8 cellular contexts compared by ENCODE assay signal in genomic region chr16:58661199-58661830, GRCh38. TPM values are rescaled to one million over a fixed set of nuclear protein-coding genes. Genes with fewer than 3 reads are reported as not detected.
DNase-seq lines count a peak whose midpoint lies in the region; ATAC-seq, FAIRE-seq and TF ChIP-seq lines count a peak whose summit lies in the region.

No MANE protein-coding gene starts in this region.

- H3K9ac ChIP-seq in neuronal stem cell (ENCODE audit: low read depth, low read length, poor library complexity) = no peak overlapping the region

- peaks cover 3% of the 10 kb centered on the region; the same call in 1 of the 3 replicates for H3K4me1 ChIP-seq in A549
- H3K4me1 ChIP-seq in neuronal stem cell (ENCODE audit: control insufficient read depth in 2 of 2, insufficient read depth in 1 of 2, low read depth in 1 of 2, low read length in 2 of 2) = peaks cover 0 to 5% of the 10 kb centered on the region in 2 donors
- H3K4me1 ChIP-seq in effector memory CD4-positive, alpha-beta T cell (ENCODE audit: control insufficient read depth, insufficient read depth, low read length, poor library complexity, severe bottlenecking) = no peaks in the 10 kb centered on the region

- peak; percentile 87 to 94 for DNase-seq in A549 (ENCODE audit: low read depth in 1 of 2, low spot score in 1 of 2)
- DNase-seq in GM04503 (ENCODE audit: low read depth) = peak; percentile 62
- peak; percentile 49 for DNase-seq in NCI-H1105 treated with DMSO at 0.1 percent for 48 hours (lab: John Stamatoyannopoulos, UW)
- DNase-seq in SW480 (ENCODE audit: low spot score) = peak; percentile 78
- peak; percentile 78 for DNase-seq in fibroblast of the conjunctiva (ENCODE audit: low read depth)
- peak; percentile 58 for DNase-seq in neuronal stem cell (ENCODE audit: low spot score)
- no peak for DNase-seq in effector memory CD4-positive, alpha-beta T cell

- no peak overlapping the region for H3K14ac ChIP-seq in neuronal stem cell (ENCODE audit: low read length)

- no peak overlapping the region for H4K8ac ChIP-seq in neuronal stem cell (ENCODE audit: low read depth, low read length)

- H3K4ac ChIP-seq in neuronal stem cell (ENCODE audit: low read length) = no peak overlapping the region

- H2AFZ ChIP-seq in neuronal stem cell (ENCODE audit: low read length) = peak overlapping the region; percentile 18

- H3K4me3 ChIP-seq in A549 (no peak overlapping the region), neuronal stem cell (ENCODE audit: low read length in 2 of 2) (no peak overlapping the region)
- H3K4me3 ChIP-seq in effector memory CD4-positive, alpha-beta T cell (ENCODE audit: insufficient read depth, low read depth, low read length, poor library complexity, severe bottlenecking) = no peak overlapping the region

- H3K36me3 ChIP-seq in neuronal stem cell (replicated peaks in 1 of 2; ENCODE audit: control insufficient read depth in 2 of 2, insufficient read depth in 2 of 2, low read length in 2 of 2) = peaks cover 0 to under 1% of the 10 kb centered on the region in 2 donors
- no peaks in the 10 kb centered on the region for H3K36me3 ChIP-seq in effector memory CD4-positive, alpha-beta T cell (ENCODE audit: control insufficient read depth, insufficient read depth, low read length)

- no peak overlapping the region for H2BK12ac ChIP-seq in neuronal stem cell (ENCODE audit: low read length)

- POLR2A ChIA-PET in A549 (lab: Yijun Ruan, JAX) = interaction anchor here (0.6 to 1.0 kb wide), 7 partner anchors 8 to 152 kb away, joined by 3 to 4 read pairs (median 3); partner anchors contain the start of genes CNOT1 and SLC38A7

- peak; percentile 90 for FAIRE-seq in A549 (lab: Jason Lieb, UNC)

- no peak overlapping the region for H2AK5ac ChIP-seq in neuronal stem cell (ENCODE audit: low read depth, low read length)

- no peak overlapping the region for H4K91ac ChIP-seq in neuronal stem cell (ENCODE audit: low read depth, low read length, poor library complexity)

- no peak overlapping the region for H2BK120ac ChIP-seq in neuronal stem cell (ENCODE audit: low read depth, low read length)

- ATAC-seq in A549 (peak; percentile 96 to 98), HG02642 (IDR thresholded peaks at IDR 0.05; ENCODE audit: poor library complexity, unreplicated experiment) (peak; percentile 80)

- H3K18ac ChIP-seq in neuronal stem cell (ENCODE audit: low read length) = no peak overlapping the region

- no peak overlapping the region for H3K27ac ChIP-seq in A549
- H3K27ac ChIP-seq in neuronal stem cell (replicated peaks; ENCODE audit: low read length) = no peak overlapping the region
- no peak overlapping the region for H3K27ac ChIP-seq in effector memory CD4-positive, alpha-beta T cell (ENCODE audit: insufficient read depth, low read length, poor library complexity, severe bottlenecking)

- no peak for TF ChIP-seq EP300 in A549 (IDR thresholded peaks at IDR 0.05)

- H2BK15ac ChIP-seq in neuronal stem cell (ENCODE audit: low read length) = no peak overlapping the region

- no peaks in the 10 kb centered on the region for H3K27me3 ChIP-seq in neuronal stem cell (ENCODE audit: control insufficient read depth in 3 of 3, insufficient read depth in 3 of 3, low read depth in 1 of 3, low read length in 3 of 3)
- no peaks in the 10 kb centered on the region for H3K27me3 ChIP-seq in effector memory CD4-positive, alpha-beta T cell (replicated peaks; ENCODE audit: control insufficient read depth, insufficient read depth, low read length, poor library complexity, severe bottlenecking)

- 18% methylated on average over 12 of the region's 12 CpGs for WGBS in A549 (ENCODE audit: missing lambda C conversion rate)
- WGBS in neuronal stem cell (ENCODE audit: extremely low coverage in 2 of 2, insufficient read length in 2 of 2, insufficient replicate concordance in 1 of 2), 2 donors = no CpG with 5 or more reads among the region's 12 CpGs

- H2BK5ac ChIP-seq in neuronal stem cell (ENCODE audit: low read length) = no peak overlapping the region

- peak; percentile 88 to 92 for TF ChIP-seq RAD21 in A549 (conservative IDR thresholded peaks at IDR 0.05 in 1 of 2, IDR thresholded peaks at IDR 0.05 in 1 of 2)

- H3K79me1 ChIP-seq in neuronal stem cell (ENCODE audit: low read depth, low read length) = no peaks in the 10 kb centered on the region

- CTCF ChIA-PET in A549 (lab: Yijun Ruan, JAX) = interaction anchor here (0.6 to 11.6 kb wide), 44 partner anchors 10 to 934 kb away, joined by 3 to 110 read pairs (median 4); partner anchors contain the start of genes NDRG4 and SLC38A7

- no peak overlapping the region for H3K4me2 ChIP-seq in A549
- H3K4me2 ChIP-seq in neuronal stem cell (ENCODE audit: insufficient read depth, low read length, poor library complexity, severe bottlenecking) = no peak overlapping the region

- TF ChIP-seq CTCF in A549 (IDR thresholded peaks at IDR 0.05) = peak; percentile 87

- no peak overlapping the region for H3K23ac ChIP-seq in neuronal stem cell (ENCODE audit: low read depth, low read length, poor library complexity)

- TF ChIP-seq POLR2A in A549 (IDR thresholded peaks at IDR 0.05; ENCODE audit: low read length) = no peak

- H3K9me3 ChIP-seq in A549 = no peaks in the 10 kb centered on the region
- no peaks in the 10 kb centered on the region for H3K9me3 ChIP-seq in neuronal stem cell (replicated peaks in 1 of 2; ENCODE audit: control insufficient read depth in 2 of 2, insufficient read depth in 1 of 2, low read depth in 1 of 2, low read length in 2 of 2)
- no peaks in the 10 kb centered on the region for H3K9me3 ChIP-seq in effector memory CD4-positive, alpha-beta T cell (ENCODE audit: control insufficient read depth, low read length)

TF ChIP-seq in A549, 52 proteins besides CTCF, POLR2A, EP300 and RAD21:
- TF ChIP-seq EHF (CRISPR knock-in tag; IDR thresholded peaks at IDR 0.05) = no peak
- TF ChIP-seq HOXB5 (CRISPR knock-in tag; IDR thresholded peaks at IDR 0.05) = no peak
- peak; percentile 65 for TF ChIP-seq SMC3 (IDR thresholded peaks at IDR 0.05)
- no peak for TF ChIP-seq HOXB13 (CRISPR knock-in tag; IDR thresholded peaks at IDR 0.05; ENCODE audit: low read depth)
- no peak for TF ChIP-seq NPAS2 (CRISPR knock-in tag; IDR thresholded peaks at IDR 0.05; ENCODE audit: borderline replicate concordance)
- TF ChIP-seq TP53 (CRISPR knock-in tag; IDR thresholded peaks at IDR 0.05) = no peak
- TF ChIP-seq BCL3 (IDR thresholded peaks at IDR 0.05) = no peak
- no peak for TF ChIP-seq HOXA7 (CRISPR knock-in tag; IDR thresholded peaks at IDR 0.05)
- TF ChIP-seq RCOR1 (IDR thresholded peaks at IDR 0.05; ENCODE audit: low read depth, low read length) = 0 out of 2 replicates have a peak, but pooled peaks have one; percentile 14
- no peak for TF ChIP-seq ZC3H11A (IDR thresholded peaks at IDR 0.05)
- no peak for TF ChIP-seq CEBPB (IDR thresholded peaks at IDR 0.05)
- TF ChIP-seq FOSL2 (IDR thresholded peaks at IDR 0.05) = no peak
- peak; percentile 68 for TF ChIP-seq FOSL2 (CRISPR knock-in tag; IDR thresholded peaks at IDR 0.05)
- no peak for TF ChIP-seq MAZ (IDR thresholded peaks at IDR 0.05; ENCODE audit: borderline replicate concordance, low read depth, low read length)
- TF ChIP-seq RNF2 (IDR thresholded peaks at IDR 0.05; ENCODE audit: borderline replicate concordance, low read depth) = no peak
- no peak for TF ChIP-seq HDAC2 (IDR thresholded peaks at IDR 0.05)
- no peak for TF ChIP-seq BHLHE40 (IDR thresholded peaks at IDR 0.05; ENCODE audit: low read depth, low read length)
- TF ChIP-seq HES2 (IDR thresholded peaks at IDR 0.05) = no peak
- TF ChIP-seq ZSCAN20 (CRISPR knock-in tag; IDR thresholded peaks at IDR 0.05) = no peak
- TF ChIP-seq GATA3 (IDR thresholded peaks at IDR 0.05; ENCODE audit: borderline replicate concordance) = no peak
- TF ChIP-seq HEYL (CRISPR knock-in tag; IDR thresholded peaks at IDR 0.05) = no peak
- no peak for TF ChIP-seq JUNB (IDR thresholded peaks at IDR 0.05)
- TF ChIP-seq KDM1A (IDR thresholded peaks at IDR 0.05; ENCODE audit: low read depth) = no peak

RNA-seq across cellular contexts. Expression of gene SLC38A7, which starts 23.3 kb away (rescaled TPM):
- polyA plus RNA-seq in A549 (2011; rRNA removed) (8.4 and 9.9 TPM in 2 replicates), A549 (2017; fragmentation: RNase III; extraction: RNeasy Plus Mini Kit Qiagen cat#74134 plus additional on column Dnase treatment) (16.0 to 19.9 TPM (median 18.2 TPM) in 3 replicates)
- 9.7 and 12.8 TPM in 2 replicates for polyA plus RNA-seq in A549 (2012; cell fraction: cytosol; rRNA removed)
- polyA plus RNA-seq in A549 (2012; cell fraction: nucleus; rRNA removed) = 26.1 and 32.5 TPM in 2 replicates
- polyA minus RNA-seq in A549 (2011; rRNA and poly(A)+ RNA removed) = 24.6 and 25.0 TPM in 2 replicates
- 6.3 TPM for polyA plus RNA-seq in neuronal stem cell (2013, experiment 1 of 2)
- polyA plus RNA-seq in neuronal stem cell (2013, experiment 2 of 2) = 6.3 TPM

RNA-seq across cellular contexts. Expression of gene CNOT1, which starts 31.7 kb away (rescaled TPM):
- polyA plus RNA-seq in A549 (2011; rRNA removed) (226 and 324 TPM in 2 replicates), A549 (2017; fragmentation: RNase III; extraction: RNeasy Plus Mini Kit Qiagen cat#74134 plus additional on column Dnase treatment) (116 to 128 TPM (median 119 TPM) in 3 replicates)
- 103 and 138 TPM in 2 replicates for polyA plus RNA-seq in A549 (2012; cell fraction: cytosol; rRNA removed)
- polyA plus RNA-seq in A549 (2012; cell fraction: nucleus; rRNA removed) = 118 and 168 TPM in 2 replicates
- 1,132 and 1,276 TPM in 2 replicates for polyA minus RNA-seq in A549 (2011; rRNA and poly(A)+ RNA removed)
- 97.9 TPM for polyA plus RNA-seq in neuronal stem cell (2013, experiment 1 of 2)
- polyA plus RNA-seq in neuronal stem cell (2013, experiment 2 of 2) = 97.0 TPM

Comparison
In these comparisons a context has a peak if more than half of its experiments do, and no peak if none do; other contexts are left out.
1. DNase-seq: peak in A549 (2 of 2), GM04503 (single experiment), NCI-H1105 treated with DMSO at 0.1 percent for 48 hours (single experiment), SW480 (single experiment), fibroblast of the conjunctiva (single experiment) and neuronal stem cell (single experiment); none in effector memory CD4-positive, alpha-beta T cell (0 of 3).